In genomic region chr13:65855276-65855675, GRCh38 we compare ENCODE assay signal across 18 cellular contexts.
A peak's percentile ranks its signal among the peaks of the same experiment; 100 is the strongest.
DNase-seq lines count a peak whose midpoint lies in the region; ATAC-seq and TF ChIP-seq lines count a peak whose summit lies in the region.
"Had no signal": no experiment of that assay in that cellular context is flagged by ENCODE, and none has a peak within 500 bp of the region (broad histone marks: within the 10 kb centered on the region; RNA-seq: fewer than 3 reads in every experiment).

No MANE protein-coding gene starts in this region.

- no peak overlapping the region for H2AFZ ChIP-seq in IMR-90 (replicated peaks; ENCODE audit: low read length, poor library complexity)

- no peak overlapping the region for H3K14ac ChIP-seq in IMR-90 (replicated peaks; ENCODE audit: low read depth, low read length)

- H2AK5ac ChIP-seq in IMR-90 (ENCODE audit: low read depth, low read length) (no peak overlapping the region), mesendoderm (ENCODE audit: low read length) (no peak overlapping the region)

- H2BK15ac ChIP-seq in IMR-90 (ENCODE audit: low read depth, low read length) (no peak overlapping the region), mesendoderm (replicated peaks; ENCODE audit: low read depth) (no peak overlapping the region)

- H3K27me3 ChIP-seq in IMR-90 (ENCODE audit: control insufficient read depth, insufficient read depth, low read length) (no peaks in the 10 kb centered on the region), mesendoderm (ENCODE audit: insufficient read depth, low read length, poor library complexity) (no peaks in the 10 kb centered on the region), testis (no peaks in the 10 kb centered on the region)
- H3K27me3 ChIP-seq: ovary had no signal

- H3K18ac ChIP-seq in IMR-90 (ENCODE audit: low read depth, low read length) (no peak overlapping the region), mesendoderm (ENCODE audit: low read length) (no peak overlapping the region)

- H4K91ac ChIP-seq in IMR-90 (ENCODE audit: insufficient read depth, low read depth, low read length) = no peak overlapping the region

- CTCF ChIA-PET in IMR-90 (lab: Yijun Ruan, JAX) = interaction anchor here (0.6 to 0.7 kb wide), 2 partner anchors 17 to 28 kb away, joined by 3 to 5 read pairs; no protein-coding TSS in a partner anchor

- no peak overlapping the region for H4K8ac ChIP-seq in IMR-90 (ENCODE audit: low read depth in 2 of 2, low read length in 2 of 2)
- H4K8ac ChIP-seq in mesendoderm (ENCODE audit: low read depth, low read length) = no peak overlapping the region

- no CpG with 5 or more reads among the region's 5 CpGs for WGBS in IMR-90 (ENCODE audit: extremely low coverage in 2 of 2, insufficient read length in 1 of 2), 2 experiments
- WGBS in mesendoderm (ENCODE audit: extremely low coverage, insufficient coverage, low lambda C conversion rate) = no CpG with 5 or more reads among the region's 5 CpGs
- 53% methylated on average over 5 of the region's 5 CpGs for WGBS in testis, 2 donors

- no peak overlapping the region for H3K4ac ChIP-seq in IMR-90 (ENCODE audit: low read depth, low read length)
- no peak overlapping the region for H3K4ac ChIP-seq in mesendoderm (ENCODE audit: low read depth, low read length)

- DNase-seq in IMR-90 (peak; percentile 41), NCI-H2171 (lab: John Stamatoyannopoulos, UW) (peak; percentile 39), choroid plexus epithelial cell (ENCODE audit: low read depth) (peak; percentile 67), mesendoderm (peak; percentile 45), foreskin melanocyte (no peak), testis (no peak)
- no peak for DNase-seq in stimulated activated CD4-positive, alpha-beta T cell treated with anti-CD3 and anti-CD28 coated beads, Interleukin-2, amount 100 ng/mL, for 24 hours
- DNase-seq: activated CD4-positive, alpha-beta T cell treated with anti-CD3 and anti-CD28 coated beads, Interleukin-2, amount 10 ng/mL, durations not matched to agents 7 days and 5 days; Karpas-422; natural killer cell; NCI-H1417 treated with DMSO at 0.1 percent for 48 hours; NCI-H748 treated with DMSO at 0.1 percent for 48 hours; ovary; stimulated activated naive B cell treated with anti-CD40 and anti-IgM and Interleukin-4, amounts not matched to agents 10 μg/mL and 1 μg/mL and 100 μg/mL, for 72 hours; T-cell had no signal

- H2AK9ac ChIP-seq in IMR-90 (replicated peaks; ENCODE audit: low read depth, low read length, poor library complexity) = no peak overlapping the region

- no peaks in the 10 kb centered on the region for H3K79me2 ChIP-seq in mesendoderm (ENCODE audit: control insufficient read depth, insufficient read depth, low read length)

- TF ChIP-seq RAD21 in IMR-90 (IDR thresholded peaks at IDR 0.05; ENCODE audit: low read length) = no peak

- no peaks in the 10 kb centered on the region for H3K4me1 ChIP-seq in IMR-90 (ENCODE audit: control insufficient read depth, insufficient read depth, low read length)
- no peaks in the 10 kb centered on the region for H3K4me1 ChIP-seq in mesendoderm (ENCODE audit: control insufficient read depth, low read depth, low read length)
- no peaks in the 10 kb centered on the region for H3K4me1 ChIP-seq in testis

- no TSS peak for BruUV-seq in IMR-90 (replicated peaks; lab: Mats Ljungman, UMichigan)

- in situ Hi-C loops in IMR-90 (cut with MboI; ENCODE audit: low sequenced_read_pairs) = no loop called here

- H3K9ac ChIP-seq in IMR-90 (ENCODE audit: low read depth, low read length) = no peak overlapping the region
- no peak overlapping the region for H3K9ac ChIP-seq in mesendoderm (ENCODE audit: low read length)

- H3K4me2 ChIP-seq in IMR-90 (ENCODE audit: low read depth, low read length) (no peak overlapping the region), mesendoderm (ENCODE audit: low read length) (no peak overlapping the region)

- no peak overlapping the region for H3K27ac ChIP-seq in IMR-90 (ENCODE audit: insufficient read depth, low read length)
- no peak overlapping the region for H3K27ac ChIP-seq in mesendoderm (ENCODE audit: low read depth, low read length)
- no peak overlapping the region for H3K27ac ChIP-seq in testis
- H3K27ac ChIP-seq: C4-2B, ovary had no signal

- dilution Hi-C loops in IMR-90 (cut with HindIII; ENCODE audit: low sequenced_read_pairs, unreplicated experiment) = no loop called here

- POLR2A ChIA-PET in IMR-90 (lab: Charles Lee; ENCODE audit: unreplicated experiment) = no interaction called here

- H3K4me3 ChIP-seq in IMR-90 (ENCODE audit: insufficient read depth, low read depth, low read length) (no peak overlapping the region), choroid plexus epithelial cell (ENCODE audit: low read depth, low read length) (no peak overlapping the region), mesendoderm (ENCODE audit: low read length) (no peak overlapping the region), testis (no peak overlapping the region)
- H3K4me3 ChIP-seq: ovary had no signal

- H4K20me1 ChIP-seq in IMR-90 (ENCODE audit: insufficient read depth, low read length) = no peaks in the 10 kb centered on the region

- H3K56ac ChIP-seq in IMR-90 (ENCODE audit: extremely low read depth, insufficient read depth, low read length) = no peak overlapping the region
- H3K56ac ChIP-seq in mesendoderm (ENCODE audit: low read length) = no peak overlapping the region

- H3K23ac ChIP-seq in IMR-90 (ENCODE audit: low read depth, low read length) = no peak overlapping the region
- H3K23ac ChIP-seq in mesendoderm (ENCODE audit: low read length) = no peak overlapping the region

- H3K79me1 ChIP-seq in IMR-90 (ENCODE audit: low read depth in 1 of 2, low read length in 2 of 2) = no peaks in the 10 kb centered on the region
- no peaks in the 10 kb centered on the region for H3K79me1 ChIP-seq in mesendoderm (ENCODE audit: low read length)

- TF ChIP-seq CTCF in IMR-90 (conservative IDR thresholded peaks at IDR 0.05; ENCODE audit: low read depth, low read length) (no peak), choroid plexus epithelial cell (conservative IDR thresholded peaks at IDR 0.05; ENCODE audit: low read depth, low read length) (no peak), testis (IDR thresholded peaks at IDR 0.05) (no peak)

- no peak overlapping the region for H2BK20ac ChIP-seq in IMR-90 (ENCODE audit: low read depth, low read length)

- ATAC-seq in IMR-90 (ENCODE audit: low read depth) = no peak
- no peak for ATAC-seq in GM21390 (IDR thresholded peaks at IDR 0.05; ENCODE audit: unreplicated experiment)
- ATAC-seq: natural killer cell; sciatic nerve; stimulated activated naive B cell treated with anti-CD40 and anti-IgM and Interleukin-4, amounts not matched to agents 10 μg/mL and 1 μg/mL and 100 μg/mL, for 72 hours; T-cell had no signal

- no peaks in the 10 kb centered on the region for H3K9me3 ChIP-seq in IMR-90 (ENCODE audit: control insufficient read depth, insufficient read depth, low read length)
- no peaks in the 10 kb centered on the region for H3K9me3 ChIP-seq in testis
- H3K9me3 ChIP-seq: ovary had no signal

- H3K36me3 ChIP-seq in IMR-90 (ENCODE audit: control insufficient read depth, insufficient read depth, low read length) (no peaks in the 10 kb centered on the region), mesendoderm (ENCODE audit: control insufficient read depth, insufficient read depth, low read length) (no peaks in the 10 kb centered on the region), testis (ENCODE audit: low read depth, missing control alignments) (no peaks in the 10 kb centered on the region)
- H3K36me3 ChIP-seq: ovary had no signal

- no peak overlapping the region for H4K5ac ChIP-seq in IMR-90 (ENCODE audit: low read depth, low read length)
- no peak overlapping the region for H4K5ac ChIP-seq in mesendoderm (ENCODE audit: low read length)

- intact Hi-C loops in IMR-90 (cut with micrococcal nuclease) (no loop called here), testis (cut with DNase I; ENCODE audit: low total_unique reads) (no loop called here)

- H2BK5ac ChIP-seq in IMR-90 (ENCODE audit: low read depth, low read length, poor library complexity, severe bottlenecking) (no peak overlapping the region), mesendoderm (ENCODE audit: low read length) (no peak overlapping the region)

- no peak for TF ChIP-seq POLR2A in IMR-90 (IDR thresholded peaks at IDR 0.05; ENCODE audit: low read depth, low read length)
- TF ChIP-seq POLR2A in testis (IDR thresholded peaks at IDR 0.05) = no peak

- no peak overlapping the region for H2BK120ac ChIP-seq in IMR-90 (ENCODE audit: low read depth, low read length)
- no peak overlapping the region for H2BK120ac ChIP-seq in mesendoderm (ENCODE audit: low read depth, low read length)

- no peaks in the 10 kb centered on the region for H3K9me1 ChIP-seq in IMR-90 (ENCODE audit: insufficient read depth, low read length)

TF ChIP-seq in IMR-90, 13 proteins besides CTCF, POLR2A, EP300 and RAD21:
- TF ChIP-seq SMC3 (IDR thresholded peaks at IDR 0.05; ENCODE audit: low read depth, low read length) (no peak), USF2 (IDR thresholded peaks at IDR 0.05; ENCODE audit: low read depth, low read length) (no peak), BHLHE40 (IDR thresholded peaks at IDR 0.05; ENCODE audit: low read depth, low read length) (no peak), CEBPB (IDR thresholded peaks at IDR 0.05; ENCODE audit: low read depth, low read length) (peak; percentile 87), MAZ (IDR thresholded peaks at IDR 0.05; ENCODE audit: borderline replicate concordance, low read depth, low read length) (no peak), RFX5 (IDR thresholded peaks at IDR 0.05; ENCODE audit: low read depth, low read length) (no peak), MXI1 (IDR thresholded peaks at IDR 0.05; ENCODE audit: borderline replicate concordance, low read depth, low read length) (no peak)

Comparison
In these comparisons a context has a peak if more than half of its experiments do, and no peak if none do; other contexts are left out.
1. DNase-seq: peak in IMR-90 (single experiment), NCI-H2171 (single experiment), choroid plexus epithelial cell (single experiment) and mesendoderm (single experiment); none in foreskin melanocyte (single experiment), stimulated activated CD4-positive, alpha-beta T cell treated with anti-CD3 and anti-CD28 coated beads, Interleukin-2, amount 100 ng/mL, for 24 hours (0 of 2) and testis (single experiment).